ENCODE assay signal across 20 cellular contexts in the genomic region with DNA sequence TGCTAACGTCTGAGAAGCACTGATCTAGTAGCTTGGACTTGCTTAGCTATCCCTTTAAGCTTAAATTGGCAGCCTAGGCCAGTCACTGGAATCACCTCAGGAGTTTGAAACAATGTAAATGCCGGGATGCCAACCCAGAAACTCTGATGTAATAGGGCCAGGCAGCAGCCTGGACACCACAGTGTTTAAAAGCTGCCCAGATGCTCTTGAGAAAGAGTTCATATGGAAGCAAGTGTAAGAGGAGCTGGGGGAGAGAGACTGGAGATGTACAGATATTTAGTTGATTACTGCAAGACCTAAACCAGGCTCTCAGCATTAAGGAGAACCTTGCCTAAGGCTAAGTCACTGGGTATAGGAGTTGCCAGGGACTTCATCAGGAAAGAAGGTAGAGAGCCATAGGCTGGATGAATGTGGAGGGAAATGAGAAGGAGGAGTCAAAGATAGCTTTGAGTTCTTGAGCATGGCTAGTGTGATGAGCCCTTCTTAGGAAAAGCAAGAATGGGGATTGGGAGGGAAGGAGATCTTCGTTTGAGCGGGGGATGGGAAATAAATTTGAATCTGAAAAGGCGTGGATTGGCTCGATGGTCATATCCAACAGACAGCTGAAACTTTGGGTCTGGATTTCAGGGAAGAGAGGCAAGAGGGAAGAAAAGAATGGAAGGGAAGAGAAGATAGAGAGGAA.
DNase-seq lines count a peak whose midpoint lies in the region; ATAC-seq lines count a peak whose summit lies in the region.
"Had no signal": no experiment of that assay in that cellular context is flagged by ENCODE, and none has a peak within 500 bp of the region (broad histone marks: within the 10 kb centered on the region; RNA-seq: fewer than 3 reads in every experiment).

No MANE protein-coding gene starts in this region.

- no peak overlapping the region for H3K27ac Mint-ChIP-seq in activated naive CD4-positive, alpha-beta T cell treated with anti-CD3 and anti-CD28 coated beads, Interleukin-2, amount 50 U/mL, for 72 hours
- H3K27ac Mint-ChIP-seq: CD4-positive, CD25-positive, alpha-beta regulatory T cell had no signal

- no peak for ATAC-seq in activated naive CD4-positive, alpha-beta T cell treated with anti-CD3 and anti-CD28 coated beads, Interleukin-2, amount 50 U/mL, for 72 hours
- no peak for ATAC-seq in HG02885 (IDR thresholded peaks at IDR 0.05; ENCODE audit: poor library complexity, unreplicated experiment)
- ATAC-seq: PC-3 had no signal

- peak overlapping the region; percentile 40; the same call in 1 of the 2 replicates for H3K27ac ChIP-seq in SK-N-MC
- H3K27ac ChIP-seq: RWPE1 had no signal

- H3K36me3 ChIP-seq in SK-N-MC (ENCODE audit: insufficient read depth, low read length): no peaks in the 10 kb centered on the region
- H3K36me3 ChIP-seq: BE2C had no signal

- H3K9me3 Mint-ChIP-seq in activated naive CD4-positive, alpha-beta T cell treated with anti-CD3 and anti-CD28 coated beads, Interleukin-2, amount 50 U/mL, for 72 hours: no peaks in the 10 kb centered on the region

- peak; percentile 11 for DNase-seq in H4 (ENCODE audit: low spot score)
- no peak for DNase-seq in SK-N-MC (ENCODE audit: low read depth, low spot score)
- DNase-seq in fibroblast of peridontal ligament (ENCODE audit: extremely low read depth): peak; percentile 7
- peak; percentile 64 for DNase-seq in renal cortical epithelial cell (ENCODE audit: low read depth)
- no peak for DNase-seq in activated naive CD4-positive, alpha-beta T cell treated with anti-CD3 and anti-CD28 coated beads, Interleukin-2, amount 50 U/mL, for 72 hours (ENCODE audit: low spot score in 2 of 2)
- no peak for DNase-seq in OCI-M2 (lab: John Stamatoyannopoulos, UW; ENCODE audit: unreplicated experiment)
- DNase-seq in NCI-H2227 (lab: John Stamatoyannopoulos, UW; ENCODE audit: unreplicated experiment): no peak
- DNase-seq: BE2C; Caco-2; CD4-positive, CD25-positive, alpha-beta regulatory T cell; GDM1; GOT3; NCI-H1694 treated with DMSO at 0.1 percent for 48 hours; NCI-H2227 treated with DMSO at 0.1 percent for 48 hours; NCI-H524; PC-3; SIG-M5; T-helper 1 cell had no signal

- no peaks in the 10 kb centered on the region for H3K9me3 ChIP-seq in SK-N-MC (ENCODE audit: low read depth, low read length)
- H3K9me3 ChIP-seq: BE2C, Caco-2 had no signal

- H3K9ac ChIP-seq in SK-N-MC (ENCODE audit: insufficient read length): no peak overlapping the region

- H3K36me3 Mint-ChIP-seq in activated naive CD4-positive, alpha-beta T cell treated with anti-CD3 and anti-CD28 coated beads, Interleukin-2, amount 50 U/mL, for 72 hours: no peaks in the 10 kb centered on the region
- H3K36me3 Mint-ChIP-seq: CD4-positive, CD25-positive, alpha-beta regulatory T cell had no signal

- H3K4me3 ChIP-seq in SK-N-MC: no peak overlapping the region

Comparison
In these comparisons a context has a peak if more than half of its experiments do, and no peak if none do; other contexts are left out.
1. DNase-seq: peak in H4 (single experiment), fibroblast of peridontal ligament (single experiment) and renal cortical epithelial cell (single experiment); none in SK-N-MC (single experiment), activated naive CD4-positive, alpha-beta T cell treated with anti-CD3 and anti-CD28 coated beads, Interleukin-2, amount 50 U/mL, for 72 hours (0 of 2), OCI-M2 (single experiment) and NCI-H2227 (single experiment).